ENCODE assay signal across 24 cellular contexts in the genomic region with DNA sequence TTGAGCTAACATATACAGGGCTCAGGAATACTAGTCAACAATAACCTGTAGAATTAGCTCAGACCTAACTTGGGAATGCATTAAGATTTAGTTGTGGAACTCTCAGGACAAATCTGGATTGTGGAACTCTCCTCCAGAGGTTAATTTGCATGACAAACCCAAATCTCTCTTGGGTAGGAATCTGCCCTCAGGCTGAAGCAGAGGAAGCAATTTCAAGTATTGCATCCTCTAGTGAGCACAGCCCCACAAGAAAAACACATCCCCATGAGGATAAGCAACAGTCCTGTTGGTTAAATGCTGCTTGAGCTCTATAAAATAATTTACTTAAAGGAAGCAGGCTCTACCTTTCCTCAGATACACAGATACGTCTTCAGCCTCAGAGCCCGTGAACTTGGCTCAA.
DNase-seq lines count a peak whose midpoint lies in the region; ATAC-seq and TF ChIP-seq lines count a peak whose summit lies in the region.
"Had no signal": no experiment of that assay in that cellular context is flagged by ENCODE, and none has a peak within 500 bp of the region (broad histone marks: within the 10 kb centered on the region; RNA-seq: fewer than 3 reads in every experiment).

No MANE protein-coding gene starts in this region.

- no peaks in the 10 kb centered on the region for H4K20me1 ChIP-seq in BLaER1 treated with 17β-estradiol and CSF1 and Interleukin-3, amounts not matched to agents 10 nM and 100 nM

- no peak overlapping the region for H3K4me3 ChIP-seq in BLaER1 treated with 17β-estradiol and CSF1 and Interleukin-3, amounts not matched to agents 10 nM and 100 nM
- no peak overlapping the region for H3K4me3 ChIP-seq in kidney epithelial cell (ENCODE audit: low read depth, low read length)
- H3K4me3 ChIP-seq in brain microvascular endothelial cell (ENCODE audit: low read depth, low read length): no peak overlapping the region
- H3K4me3 ChIP-seq in ovary: no peak overlapping the region
- H3K4me3 ChIP-seq: heart left ventricle, tibial nerve had no signal

- TF ChIP-seq EP300 in ovary (IDR thresholded peaks at IDR 0.05): no peak

- H3K9ac ChIP-seq in BLaER1 treated with 17β-estradiol and CSF1 and Interleukin-3, amounts not matched to agents 10 nM and 100 nM: no peak overlapping the region

- no peaks in the 10 kb centered on the region for H3K9me3 ChIP-seq in BLaER1 treated with 17β-estradiol and CSF1 and Interleukin-3, amounts not matched to agents 10 nM and 100 nM (replicated peaks in 1 of 11)
- no peaks in the 10 kb centered on the region for H3K9me3 ChIP-seq in ovary
- H3K9me3 ChIP-seq: heart left ventricle, tibial nerve had no signal

- in situ Hi-C loops in brain microvascular endothelial cell (cut with HindIII; ENCODE audit: low pct_ligation_motif_present, low sequenced_read_pairs): no loop called here

- peak overlapping the region in 6 of 11 experiments; percentile 1 to 47 (median 27); a peak in 8 of 22 replicates for H3K4me2 ChIP-seq in BLaER1 treated with 17β-estradiol and CSF1 and Interleukin-3, amounts not matched to agents 10 nM and 100 nM

- intact Hi-C loops in ovary (cut with DNase I): no loop called here

- DNase-seq in NCI-H1048 (lab: John Stamatoyannopoulos, UW): peak; percentile 3
- DNase-seq in dedifferentiated amniotic fluid mesenchymal stem cell (ENCODE audit: extremely low spot score): peak; percentile 71
- peak; percentile 5 for DNase-seq in kidney epithelial cell (ENCODE audit: low read depth)
- DNase-seq in brain microvascular endothelial cell: no peak
- no peak for DNase-seq in ovary
- DNase-seq in NCI-H2171 treated with DMSO at 0.1 percent for 48 hours (lab: John Stamatoyannopoulos, UW): no peak
- DNase-seq: activated CD4-positive, alpha-beta T cell treated with anti-CD3 and anti-CD28 coated beads, Interleukin-2, amount 10 ng/mL, durations not matched to agents 24 days and 14 days; activated CD8-positive, alpha-beta memory T cell treated with anti-CD3 and anti-CD28 coated beads, Interleukin-2, amount 50 U/mL, for 4 hours; activated gamma-delta T cell treated with Interleukin-2 at 50 U/mL for 16 hours; CD4-positive, alpha-beta memory T cell; cerebellar nuclear complex; DMS79 treated with DMSO at 0.1 percent for 48 hours; effector CD8-positive, alpha-beta T cell; heart left ventricle; KG1; left colon; NCI-H345; NK-92 treated with Interleukin-12 subunit alpha and Interleukin-12 subunit beta, amount 100 ng/mL, for 24 hours; stimulated activated CD4-positive, alpha-beta T cell treated with anti-CD3 and anti-CD28 coated beads, Interleukin-15, amount 100 ng/mL, for 24 hours; stimulated activated naive CD4-positive, alpha-beta T cell treated with Interleukin-2 at 50 U/mL for 16 hours had no signal

- ATAC-seq in HG02759 (IDR thresholded peaks at IDR 0.05; ENCODE audit: unreplicated experiment): no peak
- ATAC-seq: heart left ventricle, left colon had no signal

- no peaks in the 10 kb centered on the region for H3K27me3 ChIP-seq in BLaER1 treated with 17β-estradiol and CSF1 and Interleukin-3, amounts not matched to agents 10 nM and 100 nM
- H3K27me3 ChIP-seq in kidney epithelial cell (ENCODE audit: control insufficient read depth, insufficient read depth, low read length) (no peaks in the 10 kb centered on the region), brain microvascular endothelial cell (replicated peaks) (no peaks in the 10 kb centered on the region), ovary (no peaks in the 10 kb centered on the region)
- H3K27me3 ChIP-seq: heart left ventricle, tibial nerve had no signal

- TF ChIP-seq CTCF in kidney epithelial cell (IDR thresholded peaks at IDR 0.05; ENCODE audit: insufficient read depth, low read length, poor library complexity, severe bottlenecking): no peak
- no peak for TF ChIP-seq CTCF in brain microvascular endothelial cell (IDR thresholded peaks at IDR 0.05; ENCODE audit: low read depth, low read length, missing control alignments)
- TF ChIP-seq CTCF in ovary (IDR thresholded peaks at IDR 0.05): no peak

- H3K4me1 ChIP-seq in BLaER1 treated with 17β-estradiol and CSF1 and Interleukin-3, amounts not matched to agents 10 nM and 100 nM: peaks cover 0 to 7% (median 5%) of the 10 kb centered on the region in 10 experiments; a peak in 8 of 20 replicates
- no peaks in the 10 kb centered on the region for H3K4me1 ChIP-seq in ovary (ENCODE audit: insufficient read depth)
- H3K4me1 ChIP-seq: heart left ventricle, tibial nerve had no signal

- no peaks in the 10 kb centered on the region for H3K36me3 ChIP-seq in BLaER1 treated with 17β-estradiol and CSF1 and Interleukin-3, amounts not matched to agents 10 nM and 100 nM
- H3K36me3 ChIP-seq in kidney epithelial cell (ENCODE audit: control insufficient read depth, insufficient read depth, low read length) (no peaks in the 10 kb centered on the region), brain microvascular endothelial cell (replicated peaks) (no peaks in the 10 kb centered on the region), ovary (no peaks in the 10 kb centered on the region)
- H3K36me3 ChIP-seq: heart left ventricle, tibial nerve had no signal

- WGBS in ovary, 3 donors: 54 to 71% (median 61%) methylated on average over 2 of the region's 2 CpGs

- no peak overlapping the region for H3K27ac ChIP-seq in BLaER1 treated with 17β-estradiol and CSF1 and Interleukin-3, amounts not matched to agents 10 nM and 100 nM
- H3K27ac ChIP-seq in brain microvascular endothelial cell (no peak overlapping the region), ovary (no peak overlapping the region)
- H3K27ac ChIP-seq: heart left ventricle, RWPE1, tibial nerve had no signal

- TF ChIP-seq POLR2A in ovary (IDR thresholded peaks at IDR 0.05): no peak

Comparison
In these comparisons a context has a peak if more than half of its experiments do, and no peak if none do; other contexts are left out.
1. DNase-seq: peak in NCI-H1048 (single experiment), dedifferentiated amniotic fluid mesenchymal stem cell (single experiment) and kidney epithelial cell (single experiment); none in brain microvascular endothelial cell (single experiment), ovary (0 of 5) and NCI-H2171 treated with DMSO at 0.1 percent for 48 hours (single experiment).